Comparison of ENCODE assay signal across 25 cellular contexts in the genomic region with DNA sequence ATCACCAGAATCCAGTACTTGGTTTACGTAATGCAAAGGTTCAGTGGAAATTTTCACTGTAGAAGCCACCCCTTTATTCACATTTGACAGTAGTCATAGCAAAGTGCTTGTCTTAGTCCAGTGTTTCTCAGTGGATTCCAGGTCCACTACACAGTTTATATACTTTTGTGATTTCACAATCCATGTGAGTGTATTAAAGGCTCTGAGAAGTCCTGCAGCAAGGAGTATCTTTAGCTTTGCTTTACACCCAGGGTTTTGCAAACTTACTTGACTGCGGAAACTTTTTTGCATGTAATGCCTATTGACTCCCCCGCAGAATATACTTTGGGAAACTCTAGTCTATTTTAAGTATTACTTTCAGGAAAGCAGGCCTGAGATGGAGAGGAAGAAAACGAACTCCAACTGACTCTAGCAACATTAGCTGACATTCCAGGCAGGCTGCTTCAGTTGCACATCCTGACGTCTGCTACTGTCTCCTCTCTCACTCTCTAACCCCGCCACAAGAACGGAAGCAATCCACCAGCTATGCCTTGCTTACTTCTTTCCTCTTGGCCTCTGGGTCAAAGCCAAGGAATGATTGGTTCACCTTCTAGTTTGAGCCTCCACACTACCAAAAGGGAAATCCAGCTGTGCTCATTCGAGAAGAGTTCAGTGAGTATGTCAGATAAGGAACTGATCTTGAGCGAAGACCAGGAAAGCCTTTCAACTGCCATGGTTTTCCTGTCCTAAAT.
"Had no signal": no experiment of that assay in that cellular context is flagged by ENCODE, and none has a peak within 500 bp of the region (broad histone marks: within the 10 kb centered on the region; RNA-seq: fewer than 3 reads in every experiment).

No MANE protein-coding gene starts in this region.

- H3K9ac ChIP-seq: parathyroid adenoma had no signal

- ATAC-seq: activated T-cell treated with anti-CD3 and anti-CD28 coated beads, Interleukin-2, amount 50 U/mL, for 4 hours; activated T-helper 17 cell treated with anti-CD3 and anti-CD28 coated beads, Interleukin-2, amount 50 U/mL, for 72 hours; effector memory CD8-positive, alpha-beta T cell; left colon; naive thymus-derived CD4-positive, alpha-beta T cell; psoas muscle had no signal

- DNase-seq: activated CD4-positive, alpha-beta memory T cell treated with anti-CD3 and anti-CD28 coated beads, Interleukin-2, amount 10 ng/mL, durations not matched to agents 7 days and 5 days; activated CD4-positive, alpha-beta T cell treated with anti-CD3 and anti-CD28 coated beads, Interleukin-2, amount 10 ng/mL, durations not matched to agents 7 days and 5 days; activated CD4-positive, CD25-positive, alpha-beta regulatory T cell treated with anti-CD3 and anti-CD28 coated beads, Interleukin-2, amount 50 U/mL, for 72 hours; activated gamma-delta T cell treated with Interleukin-2 at 50 U/mL for 16 hours; activated naive CD4-positive, alpha-beta T cell treated with anti-CD3 and anti-CD28 coated beads, Interleukin-2, amount 50 U/mL, for 16 hours; activated T-cell treated with anti-CD3 and anti-CD28 coated beads, Interleukin-2, amount 50 U/mL, for 4 hours; amniotic stem cell; brain microvascular endothelial cell; effector memory CD8-positive, alpha-beta T cell; foreskin fibroblast; head of caudate nucleus; hypothalamus; immature natural killer cell; kidney; left colon; mammary epithelial cell; naive thymus-derived CD4-positive, alpha-beta T cell; occipital lobe; psoas muscle; spleen; stimulated activated naive CD4-positive, alpha-beta T cell treated with Interleukin-2 at 50 U/mL for 16 hours had no signal

- H2AFZ ChIP-seq: parathyroid adenoma had no signal

- H3K36me3 ChIP-seq: brain microvascular endothelial cell, spleen, tibial nerve had no signal

- H3K27ac ChIP-seq: brain microvascular endothelial cell, coronary artery, parathyroid adenoma, psoas muscle, spleen, tibial nerve had no signal

- H3K4me3 ChIP-seq: coronary artery, psoas muscle, spleen, tibial nerve had no signal

- H3K4me1 ChIP-seq: parathyroid adenoma had no signal

- H3K9me3 ChIP-seq: psoas muscle, spleen, tibial nerve had no signal
